Comparison of ENCODE assay signal across 27 cellular contexts in genomic region chr11:84829162-84829561, GRCh38.
"Had no signal": no experiment of that assay in that cellular context is flagged by ENCODE, and none has a peak within 500 bp of the region (broad histone marks: within the 10 kb centered on the region; RNA-seq: fewer than 3 reads in every experiment).

No MANE protein-coding gene starts in this region.

- H3K79me2 ChIP-seq: hepatocyte had no signal

- H3K4me3 ChIP-seq: hepatocyte, left lung, lower lobe of right lung, ovary, prostate gland, skin epidermis, stomach, testis, thyroid gland, transverse colon, upper lobe of right lung had no signal

- H3K4me2 ChIP-seq: hepatocyte had no signal

- H3K27me3 ChIP-seq: hepatocyte, left lung, ovary, stomach, testis, thyroid gland, transverse colon, upper lobe of right lung had no signal

- H3K36me3 ChIP-seq: left lung, lower lobe of right lung, ovary, prostate gland, stomach, thyroid gland, transverse colon, upper lobe of right lung had no signal

- ATAC-seq: left colon; left lung; lower lobe of right lung; naive thymus-derived CD8-positive, alpha-beta T cell; right cardiac atrium; sciatic nerve; stimulated activated naive B cell treated with anti-CD40 and anti-IgM and Interleukin-4, amounts not matched to agents 10 μg/mL and 1 μg/mL and 100 μg/mL, for 72 hours; stimulated activated naive CD8-positive, alpha-beta T cell treated with anti-CD3 and anti-CD28 coated beads, Interleukin-15, Interleukin-2, amounts not matched to agents 100 U/mL and 50 U/mL, for 24 hours; upper lobe of right lung had no signal

- H3K27ac ChIP-seq: hepatocyte, left lung, lower lobe of right lung, ovary, prostate gland, skin epidermis, stomach, testis, thyroid gland, transverse colon, upper lobe of right lung had no signal

- H2AFZ ChIP-seq: hepatocyte had no signal

- H3K4me1 ChIP-seq: left lung, lower lobe of right lung, prostate gland, stomach, testis, upper lobe of right lung had no signal

- DNase-seq: kidney; left colon; left lung; lower lobe of right lung; mammary epithelial cell; mesenchymal stem cell; naive thymus-derived CD8-positive, alpha-beta T cell; nephron progenitor cell; ovary; posterior cingulate gyrus; retina; right cardiac atrium; stimulated activated CD4-positive, alpha-beta T cell treated with anti-CD3 and anti-CD28 coated beads, Interleukin-12 subunit alpha, Interleukin-12 subunit beta, amount 100 ng/mL, for 4 hours; stimulated activated CD4-positive, alpha-beta T cell treated with anti-CD3 and anti-CD28 coated beads, Interleukin-15, amount 100 ng/mL, for 24 hours; stimulated activated CD4-positive, alpha-beta T cell treated with anti-CD3 and anti-CD28 coated beads, Interleukin-2, amount 100 ng/mL, for 24 hours; stimulated activated CD4-positive, alpha-beta T cell treated with anti-CD3 and anti-CD28 coated beads, Interleukin-4, amount 100 ng/mL, for 1 hour; stimulated activated naive B cell treated with anti-CD40 and anti-IgM and Interleukin-4, amounts not matched to agents 10 μg/mL and 1 μg/mL and 100 μg/mL, for 72 hours; stimulated activated naive CD8-positive, alpha-beta T cell treated with anti-CD3 and anti-CD28 coated beads, Interleukin-15, Interleukin-2, amounts not matched to agents 100 U/mL and 50 U/mL, for 24 hours; stomach; testis; thyroid gland; transverse colon; upper lobe of right lung had no signal

- H3K9me3 ChIP-seq: left lung, lower lobe of right lung, ovary, prostate gland, stomach, testis, thyroid gland, transverse colon, upper lobe of right lung had no signal
